In genomic region chr11:104343578-104343977, GRCh38 we compare ENCODE assay signal across 8 cellular contexts.
DNase-seq lines count a peak whose midpoint lies in the region; ATAC-seq and TF ChIP-seq lines count a peak whose summit lies in the region.

No MANE protein-coding gene starts in this region.

- H3K9me3 Mint-ChIP-seq in endodermal cell = peaks cover 7% of the 10 kb centered on the region

- H3K27ac Mint-ChIP-seq in endodermal cell = no peak overlapping the region
- no peak overlapping the region for H3K27ac Mint-ChIP-seq in T-helper 17 cell

- no peak overlapping the region for H3K9ac ChIP-seq in endodermal cell (ENCODE audit: extremely low read depth, low read length, poor library complexity, severe bottlenecking)

- peak; percentile 62 for ATAC-seq in GM19372 (IDR thresholded peaks at IDR 0.05; ENCODE audit: low read depth, unreplicated experiment)
- no peak for ATAC-seq in T-helper 17 cell
- no peak for ATAC-seq in HG03457 (IDR thresholded peaks at IDR 0.05; ENCODE audit: unreplicated experiment)

- WGBS in endodermal cell (ENCODE audit: insufficient coverage in 1 of 2, insufficient read length in 1 of 2), 2 experiments = 100% methylated on average over 1 of the region's 1 CpG; no CpG with 5 or more reads in 1 of the 2 experiments

- H3K4me3 Mint-ChIP-seq in endodermal cell (no peak overlapping the region), T-helper 17 cell (no peak overlapping the region)

- no peak overlapping the region for H3K27ac ChIP-seq in endodermal cell (ENCODE audit: low read depth, low read length)

- H3K4me3 ChIP-seq in AG10803 (ENCODE audit: low read length) (no peak overlapping the region), endodermal cell (ENCODE audit: low read length) (no peak overlapping the region)

- TF ChIP-seq CTCF in AG10803 (conservative IDR thresholded peaks at IDR 0.05; ENCODE audit: low read length) (peak; percentile 53), endodermal cell (conservative IDR thresholded peaks at IDR 0.05) (peak; percentile 71)

- in situ Hi-C loops in KBM-7 (cut with MboI; ENCODE audit: low pct_unique_long_range_greater_than_20kb, low sequenced_read_pairs) = no loop called here

- no peaks in the 10 kb centered on the region for H3K4me1 ChIP-seq in endodermal cell (ENCODE audit: control insufficient read depth, insufficient read depth, low read length)

- H3K36me3 Mint-ChIP-seq in endodermal cell (ENCODE audit: low read depth) (no peaks in the 10 kb centered on the region), T-helper 17 cell (ENCODE audit: low read depth) (no peaks in the 10 kb centered on the region)

- H3K4me1 Mint-ChIP-seq in endodermal cell = no peaks in the 10 kb centered on the region
- H3K4me1 Mint-ChIP-seq in T-helper 17 cell = no peaks in the 10 kb centered on the region

- H3K9me3 ChIP-seq in endodermal cell (ENCODE audit: control insufficient read depth, low read length) (peaks cover 4% of the 10 kb centered on the region), T-helper 17 cell (ENCODE audit: control insufficient read depth, low read length, poor library complexity, severe bottlenecking) (no peaks in the 10 kb centered on the region)

- H3K27me3 ChIP-seq in endodermal cell (ENCODE audit: control insufficient read depth, insufficient read depth, low read length, poor library complexity, severe bottlenecking) = no peaks in the 10 kb centered on the region

- DNase-seq in AG10803 (ENCODE audit: low read depth) (no peak), KBM-7 (peak; percentile 16), endodermal cell (no peak), T-helper 17 cell (no peak), SIG-M5 treated with dmso at 0.1 percent for 504 hours (lab: John Stamatoyannopoulos, UW; ENCODE audit: unreplicated experiment) (no peak)
- DNase-seq in activated effector memory CD4-positive, alpha-beta T cell treated with Interleukin-2 at 50 U/mL for 16 hours = no peak

- no peaks in the 10 kb centered on the region for H3K36me3 ChIP-seq in endodermal cell (ENCODE audit: control insufficient read depth, insufficient read depth, low read length)

- no peaks in the 10 kb centered on the region for H3K27me3 Mint-ChIP-seq in endodermal cell (ENCODE audit: insufficient read depth)
- H3K27me3 Mint-ChIP-seq in T-helper 17 cell = peaks cover 4% of the 10 kb centered on the region
